Comparison of ENCODE assay signal across 8 cellular contexts in genomic region chrX:40107291-40108083, GRCh38. TPM values are rescaled to one million over a fixed set of nuclear protein-coding genes. Genes with fewer than 3 reads are reported as not detected.
DNase-seq lines count a peak whose midpoint lies in the region; ATAC-seq and TF ChIP-seq lines count a peak whose summit lies in the region.

No MANE protein-coding gene starts in this region.

- DNase-seq in AG08396 (ENCODE audit: low spot score), result peak; percentile 44
- DNase-seq in GM23338 (ENCODE audit: low spot score), result peak; percentile 44
- DNase-seq in RWPE1 (ENCODE audit: low spot score), result no peak
- DNase-seq in endodermal cell, result peak; percentile 90
- DNase-seq in naive B cell, result no peak
- no peak for DNase-seq in effector CD8-positive, alpha-beta T cell (lab: John Stamatoyannopoulos, UW)
- no peak for DNase-seq in NAMALWA (ENCODE audit: low spot score)

- TF ChIP-seq CTCF in GM23338 (conservative IDR thresholded peaks at IDR 0.05; ENCODE audit: low read depth in 2 of 2), result no peak
- no peak for TF ChIP-seq CTCF in RWPE1 (conservative IDR thresholded peaks at IDR 0.05; ENCODE audit: low read depth)
- TF ChIP-seq CTCF in endodermal cell (conservative IDR thresholded peaks at IDR 0.05), result no peak

- H3K4me1 ChIP-seq in GM23338 (ENCODE audit: insufficient read depth), result peaks cover 18% of the 10 kb centered on the region
- H3K4me1 ChIP-seq in endodermal cell (ENCODE audit: control insufficient read depth, insufficient read depth, low read length), result no peaks in the 10 kb centered on the region

- 2% methylated on average over 60 of the region's 68 CpGs; no CpG with 5 or more reads in 1 of the 2 experiments for WGBS in endodermal cell (ENCODE audit: insufficient coverage in 1 of 2, insufficient read length in 1 of 2), 2 experiments

- no peaks in the 10 kb centered on the region; the same call in 1 of the 2 replicates for H4K20me1 ChIP-seq in GM23338 (replicated peaks; ENCODE audit: insufficient read depth)

- peak overlapping the region; percentile 82 for H3K4me3 Mint-ChIP-seq in GM23338
- peak overlapping the region; percentile 65 for H3K4me3 Mint-ChIP-seq in endodermal cell
- peak overlapping the region; percentile 74 to 93 (median 90) for H3K4me3 Mint-ChIP-seq in naive B cell

- H3K4me3 ChIP-seq in GM23338 (peak overlapping the region; percentile 63), endodermal cell (ENCODE audit: low read length) (peak overlapping the region; percentile 77)

- POLR2A ChIA-PET in RWPE1 (lab: Yijun Ruan, JAX; ENCODE audit: low non-redundant PET), result no interaction called here

- no peaks in the 10 kb centered on the region for H3K9me2 ChIP-seq in GM23338 (ENCODE audit: insufficient read depth)

- H3K27me3 ChIP-seq in GM23338 (ENCODE audit: insufficient read depth) (peaks cover 47% of the 10 kb centered on the region), endodermal cell (ENCODE audit: control insufficient read depth, insufficient read depth, low read length, poor library complexity, severe bottlenecking) (no peaks in the 10 kb centered on the region)

- no peaks in the 10 kb centered on the region for H3F3A ChIP-seq in GM23338 (replicated peaks; ENCODE audit: low read depth)

- H3K79me2 ChIP-seq in GM23338 (replicated peaks; ENCODE audit: insufficient read depth), result peaks cover 18% of the 10 kb centered on the region

- peak overlapping the region; percentile 85 for H3K4me2 ChIP-seq in GM23338

- peaks cover 34% of the 10 kb centered on the region for H3K27me3 Mint-ChIP-seq in GM23338 (ENCODE audit: insufficient read depth, low read depth, poor library complexity)
- H3K27me3 Mint-ChIP-seq in endodermal cell (ENCODE audit: insufficient read depth), result peaks cover 38% of the 10 kb centered on the region
- H3K27me3 Mint-ChIP-seq in naive B cell, result peaks cover 0 to 26% (median 4%) of the 10 kb centered on the region in 3 donors

- H3K36me3 Mint-ChIP-seq in GM23338 (ENCODE audit: low read depth) (no peaks in the 10 kb centered on the region), endodermal cell (ENCODE audit: low read depth) (no peaks in the 10 kb centered on the region), naive B cell (no peaks in the 10 kb centered on the region)

- H3K4me1 Mint-ChIP-seq in GM23338 (peaks cover 26% of the 10 kb centered on the region), endodermal cell (peaks cover 24% of the 10 kb centered on the region), naive B cell (peaks cover 8 to 12% (median 11%) of the 10 kb centered on the region in 3 donors)

- H3K9me3 Mint-ChIP-seq in GM23338, result no peaks in the 10 kb centered on the region; the same call in 2 of the 3 replicates
- peaks cover 11% of the 10 kb centered on the region for H3K9me3 Mint-ChIP-seq in endodermal cell
- H3K9me3 Mint-ChIP-seq in naive B cell, result peaks cover 0 to 3% (median 0%) of the 10 kb centered on the region in 7 donors

- CTCF ChIA-PET in RWPE1 (lab: Yijun Ruan, JAX), result interaction anchor here (1.0 kb wide), 1 partner anchor 10 kb away, joined by 3 read pairs; the partner anchor contains the start of gene BCOR

- H2AFZ ChIP-seq in GM23338, result no peak overlapping the region

- H3K27ac Mint-ChIP-seq in GM23338 (no peak overlapping the region), endodermal cell (peak overlapping the region; percentile 91), naive B cell (peak overlapping the region in 2 of 6 donors; percentile 9 to 74)

- H3K9me3 ChIP-seq in endodermal cell (ENCODE audit: control insufficient read depth, low read length), result no peaks in the 10 kb centered on the region

- H3K9ac ChIP-seq in endodermal cell (ENCODE audit: extremely low read depth, low read length, poor library complexity, severe bottlenecking), result no peak overlapping the region

- ATAC-seq in GM23338 (peak; percentile 6), naive B cell (ENCODE audit: low read depth in 2 of 2) (no peak), HG03108 (IDR thresholded peaks at IDR 0.05; ENCODE audit: unreplicated experiment) (no peak)

- H3K27ac ChIP-seq in GM23338 (ENCODE audit: low read depth) (no peak overlapping the region), RWPE1 (peak overlapping the region; percentile 95), endodermal cell (ENCODE audit: low read depth, low read length) (peak overlapping the region; percentile 72)

- H3K36me3 ChIP-seq in GM23338 (ENCODE audit: insufficient read depth) (no peaks in the 10 kb centered on the region), endodermal cell (ENCODE audit: control insufficient read depth, insufficient read depth, low read length) (no peaks in the 10 kb centered on the region)

TF ChIP-seq in GM23338, 12 proteins besides CTCF, POLR2A, EP300 and RAD21:
- TF ChIP-seq EZH2 (IDR thresholded peaks at IDR 0.05; ENCODE audit: low read depth, unreplicated experiment) (peak; percentile 40), REST (IDR thresholded peaks at IDR 0.05; ENCODE audit: unreplicated experiment) (no peak)

RNA-seq across cellular contexts. Expression of gene BCOR, which starts 9.7 kb away (rescaled TPM):
- total RNA-seq in GM23338 (2014; rRNA removed; shearing (Covaris generic)), result 60.8 TPM in 2 replicates
- 25.5 and 25.8 TPM in 2 replicates for polyA plus RNA-seq in GM23338 (2016; fragmentation: Nextera tagmentation; extraction: Ambion mirVana)
- 10 to 100 TPM; 31.3 to 37.9 TPM for total RNA-seq in endodermal cell
- 31.8 TPM for polyA plus RNA-seq in endodermal cell (2013, experiment 1 of 2)
- 30.2 TPM for polyA plus RNA-seq in endodermal cell (2013, experiment 2 of 2)
- 10 to 100 TPM in 2 of 6 donors, 1 to 10 TPM in 4; 3.4 to 15.5 (median 7.8) TPM for polyA plus RNA-seq in naive B cell (ENCODE audit: low read depth in 6 of 6)

Comparison
In these comparisons a context has a peak if more than half of its experiments do, and no peak if none do; other contexts are left out.
1. DNase-seq: peak in AG08396 (single experiment), GM23338 (single experiment) and endodermal cell (single experiment); none in RWPE1 (single experiment), naive B cell (single experiment), effector CD8-positive, alpha-beta T cell (single experiment) and NAMALWA (single experiment).
2. Peak in every context shown above with its lines, with median percentiles within 50 percentile points of each other: H3K4me3 Mint-ChIP-seq.